9 cellular contexts compared by ENCODE assay signal in genomic region chr4:182432819-182433218, GRCh38.
"Had no signal": no experiment of that assay in that cellular context is flagged by ENCODE, and none has a peak within 500 bp of the region (broad histone marks: within the 10 kb centered on the region; RNA-seq: fewer than 3 reads in every experiment).

No MANE protein-coding gene starts in this region.

- H3K4me3 ChIP-seq: GM23248, GM23338, HAP-1 had no signal

- DNase-seq: GM23248, GOT3, H7, H9, HCEC 1CT, HFFc6 had no signal

- H3K4me1 ChIP-seq: HAP-1 had no signal

- ATAC-seq: GM23338, HCT116 had no signal

- H3K9me3 ChIP-seq: HAP-1 had no signal

- H3K27ac ChIP-seq: GM23248 had no signal

- H3K36me3 ChIP-seq: HAP-1 had no signal
